Comparison of ENCODE assay signal across 17 cellular contexts in the genomic region with DNA sequence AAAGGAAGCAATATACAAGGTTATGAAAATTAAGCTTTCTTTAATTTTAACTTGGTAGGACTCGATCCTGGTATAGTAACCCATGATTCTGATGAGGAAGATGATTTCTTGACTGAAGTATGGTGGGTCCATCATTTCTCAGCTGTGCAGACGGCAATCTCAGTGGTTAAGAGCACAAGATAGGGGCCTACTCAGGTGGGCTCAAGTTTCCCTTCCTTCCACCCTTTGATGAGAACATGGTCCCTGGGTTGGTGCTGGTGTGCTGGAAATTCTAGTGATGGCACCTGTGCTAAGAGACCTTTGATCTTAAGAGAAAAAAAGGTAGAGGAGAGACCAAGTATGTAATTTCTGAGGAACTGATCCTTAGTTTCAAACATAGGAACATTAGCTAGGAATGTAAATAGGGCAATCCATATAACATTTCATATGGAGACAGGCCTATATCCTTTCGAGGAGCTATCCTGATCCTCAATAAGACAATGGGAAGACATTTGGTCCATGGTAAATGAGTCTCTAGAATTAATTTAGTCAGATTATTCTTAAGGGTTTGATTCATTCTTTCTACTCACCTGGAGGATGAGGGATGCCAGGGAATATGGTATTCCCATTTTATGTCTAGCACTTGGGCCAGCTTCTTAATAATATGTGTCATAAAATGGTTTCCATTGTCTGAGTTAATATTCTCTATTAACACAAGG.
DNase-seq lines count a peak whose midpoint lies in the region; ATAC-seq and TF ChIP-seq lines count a peak whose summit lies in the region.
"Had no signal": no experiment of that assay in that cellular context is flagged by ENCODE, and none has a peak within 500 bp of the region (broad histone marks: within the 10 kb centered on the region; RNA-seq: fewer than 3 reads in every experiment).

No MANE protein-coding gene starts in this region.

- TF ChIP-seq RAD21 in neural cell (conservative IDR thresholded peaks at IDR 0.05), result no peak

- no peak for TF ChIP-seq EP300 in neural cell (conservative IDR thresholded peaks at IDR 0.05; ENCODE audit: poor library complexity, severe bottlenecking)

- TF ChIP-seq CTCF in WTC11 (IDR thresholded peaks at IDR 0.05) (no peak), epithelial cell of proximal tubule (conservative IDR thresholded peaks at IDR 0.05; ENCODE audit: low read depth, low read length) (peak; percentile 15), neural cell (IDR thresholded peaks at IDR 0.05; ENCODE audit: poor library complexity, severe bottlenecking) (no peak), prostate gland (IDR thresholded peaks at IDR 0.05) (no peak)

- 93% methylated on average over 3 of the region's 3 CpGs for WGBS in prostate gland

- H3K27me3 ChIP-seq in neural cell (ENCODE audit: insufficient read depth, low read depth, low read length), result no peaks in the 10 kb centered on the region
- H3K27me3 ChIP-seq in prostate gland (replicated peaks; ENCODE audit: insufficient read depth), result no peaks in the 10 kb centered on the region

- H3K4me2 ChIP-seq in neural cell (ENCODE audit: low read length), result no peak overlapping the region
- H3K4me2 ChIP-seq: A549 had no signal

- 0 out of 2 replicates have a peak, but pooled peaks cover 3% of the 10 kb centered on the region for H3K4me1 Mint-ChIP-seq in WTC11
- H3K4me1 Mint-ChIP-seq: CD14-positive monocyte had no signal

- H3K36me3 ChIP-seq in neural cell (ENCODE audit: insufficient read depth, low read length), result no peaks in the 10 kb centered on the region
- no peaks in the 10 kb centered on the region for H3K36me3 ChIP-seq in prostate gland
- H3K36me3 ChIP-seq: HAP-1 had no signal

- no peak for TF ChIP-seq POLR2A in prostate gland (IDR thresholded peaks at IDR 0.05)

- H3K27ac ChIP-seq in neural cell (ENCODE audit: low read length) (no peak overlapping the region), prostate gland (no peak overlapping the region)
- H3K27ac ChIP-seq: A549, GM23248 had no signal

- H3K4me3 ChIP-seq in epithelial cell of proximal tubule (ENCODE audit: low read depth, low read length) (no peak overlapping the region), neural cell (ENCODE audit: low read length) (peak overlapping the region; percentile 59), prostate gland (no peak overlapping the region)
- H3K4me3 ChIP-seq: A549, GM23248, HAP-1 had no signal

- no peaks in the 10 kb centered on the region for H3F3A ChIP-seq in neural cell (ENCODE audit: insufficient read depth, low read length, poor library complexity, severe bottlenecking)

- H3K9me3 ChIP-seq in neural cell (ENCODE audit: low read length), result no peaks in the 10 kb centered on the region
- H3K9me3 ChIP-seq in prostate gland, result no peaks in the 10 kb centered on the region
- H3K9me3 ChIP-seq: HAP-1 had no signal

- H3K9me3 Mint-ChIP-seq in WTC11, result peaks cover 70% of the 10 kb centered on the region

- no peak overlapping the region for H3K27ac Mint-ChIP-seq in WTC11
- H3K27ac Mint-ChIP-seq: CD14-positive monocyte; CD8-positive, alpha-beta T cell had no signal

- peaks cover 3% of the 10 kb centered on the region for H3K27me3 Mint-ChIP-seq in WTC11 (ENCODE audit: low read depth)

- H3K4me1 ChIP-seq in prostate gland (replicated peaks), result no peaks in the 10 kb centered on the region
- H3K4me1 ChIP-seq: A549, HAP-1 had no signal

- CTCF ChIA-PET in WTC11 (lab: Charles Lee), result no interaction called here

- peaks cover 72% of the 10 kb centered on the region for H3K36me3 Mint-ChIP-seq in WTC11
- H3K36me3 Mint-ChIP-seq: CD14-positive monocyte; CD8-positive, alpha-beta T cell had no signal

- peaks cover 10% of the 10 kb centered on the region for H3K79me2 ChIP-seq in neural cell (replicated peaks; ENCODE audit: insufficient read depth, low read length)

- POLR2A ChIA-PET in WTC11 (lab: Charles Lee), result no interaction called here

- DNase-seq in WTC11 (ENCODE audit: low spot score), result no peak
- DNase-seq in epithelial cell of proximal tubule (ENCODE audit: low read depth), result no peak
- DNase-seq in effector CD4-positive, alpha-beta T cell, result no peak
- DNase-seq in T1000 (lab: John Stamatoyannopoulos, UW), result no peak
- no peak for DNase-seq in prostate gland (ENCODE audit: low spot score)
- DNase-seq: CD8-positive, alpha-beta T cell; COR-L47; DMS153; DMS79 treated with DMSO at 0.1 percent for 48 hours; EL; GM23248 had no signal

- intact Hi-C loops in prostate gland (cut with DNase I), result no loop called here

- peak overlapping the region; percentile 78 for H3K4me3 Mint-ChIP-seq in WTC11
- H3K4me3 Mint-ChIP-seq: CD14-positive monocyte; CD8-positive, alpha-beta T cell had no signal

- no peak for ATAC-seq in WTC11
- no peak for ATAC-seq in HG03354 (IDR thresholded peaks at IDR 0.05; ENCODE audit: poor library complexity, severe bottlenecking, unreplicated experiment)
- ATAC-seq: A549; CD8-positive, alpha-beta T cell; HepG2 had no signal

- H3K9me2 ChIP-seq in neural cell (ENCODE audit: insufficient read depth, low read length), result no peaks in the 10 kb centered on the region

- no peak overlapping the region for H2AFZ ChIP-seq in neural cell (ENCODE audit: low read depth, low read length)
- H2AFZ ChIP-seq: GM23248 had no signal

- no peaks in the 10 kb centered on the region for H4K20me1 ChIP-seq in neural cell (ENCODE audit: insufficient read depth)

- no peak overlapping the region for H3K9ac ChIP-seq in neural cell (ENCODE audit: low read length)
- H3K9ac ChIP-seq: GM23248 had no signal

TF ChIP-seq in WTC11, 78 proteins besides CTCF, POLR2A, EP300 and RAD21 (continues in another document):
- TF ChIP-seq ELF4 (CRISPR knock-in tag; IDR thresholded peaks at IDR 0.05; ENCODE audit: low read depth), result no peak
- TF ChIP-seq ESRRA (CRISPR knock-in tag; IDR thresholded peaks at IDR 0.05; ENCODE audit: borderline replicate concordance), result no peak
- TF ChIP-seq, protein P1, sequence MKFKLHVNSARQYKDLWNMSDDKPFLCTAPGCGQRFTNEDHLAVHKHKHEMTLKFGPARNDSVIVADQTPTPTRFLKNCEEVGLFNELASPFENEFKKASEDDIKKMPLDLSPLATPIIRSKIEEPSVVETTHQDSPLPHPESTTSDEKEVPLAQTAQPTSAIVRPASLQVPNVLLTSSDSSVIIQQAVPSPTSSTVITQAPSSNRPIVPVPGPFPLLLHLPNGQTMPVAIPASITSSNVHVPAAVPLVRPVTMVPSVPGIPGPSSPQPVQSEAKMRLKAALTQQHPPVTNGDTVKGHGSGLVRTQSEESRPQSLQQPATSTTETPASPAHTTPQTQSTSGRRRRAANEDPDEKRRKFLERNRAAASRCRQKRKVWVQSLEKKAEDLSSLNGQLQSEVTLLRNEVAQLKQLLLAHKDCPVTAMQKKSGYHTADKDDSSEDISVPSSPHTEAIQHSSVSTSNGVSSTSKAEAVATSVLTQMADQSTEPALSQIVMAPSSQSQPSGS (CRISPR knock-in tag; IDR thresholded peaks at IDR 0.05; ENCODE audit: borderline replicate concordance, low read depth), result no peak
- TF ChIP-seq ZNF416 (CRISPR knock-in tag; IDR thresholded peaks at IDR 0.05), result no peak

TF ChIP-seq in neural cell, 6 proteins besides CTCF, POLR2A, EP300 and RAD21:
- TF ChIP-seq POLR2AphosphoS5 (IDR thresholded peaks at IDR 0.05) (no peak), SMC3 (conservative IDR thresholded peaks at IDR 0.05; ENCODE audit: poor library complexity) (no peak), EZH2 (IDR thresholded peaks at IDR 0.05; ENCODE audit: borderline replicate concordance, insufficient read depth, low read length, poor library complexity, severe bottlenecking) (no peak), MXI1 (conservative IDR thresholded peaks at IDR 0.05; ENCODE audit: poor library complexity, severe bottlenecking) (no peak), TAF1 (IDR thresholded peaks at IDR 0.05; ENCODE audit: low read depth) (no peak)
- TF ChIP-seq, protein P2, sequence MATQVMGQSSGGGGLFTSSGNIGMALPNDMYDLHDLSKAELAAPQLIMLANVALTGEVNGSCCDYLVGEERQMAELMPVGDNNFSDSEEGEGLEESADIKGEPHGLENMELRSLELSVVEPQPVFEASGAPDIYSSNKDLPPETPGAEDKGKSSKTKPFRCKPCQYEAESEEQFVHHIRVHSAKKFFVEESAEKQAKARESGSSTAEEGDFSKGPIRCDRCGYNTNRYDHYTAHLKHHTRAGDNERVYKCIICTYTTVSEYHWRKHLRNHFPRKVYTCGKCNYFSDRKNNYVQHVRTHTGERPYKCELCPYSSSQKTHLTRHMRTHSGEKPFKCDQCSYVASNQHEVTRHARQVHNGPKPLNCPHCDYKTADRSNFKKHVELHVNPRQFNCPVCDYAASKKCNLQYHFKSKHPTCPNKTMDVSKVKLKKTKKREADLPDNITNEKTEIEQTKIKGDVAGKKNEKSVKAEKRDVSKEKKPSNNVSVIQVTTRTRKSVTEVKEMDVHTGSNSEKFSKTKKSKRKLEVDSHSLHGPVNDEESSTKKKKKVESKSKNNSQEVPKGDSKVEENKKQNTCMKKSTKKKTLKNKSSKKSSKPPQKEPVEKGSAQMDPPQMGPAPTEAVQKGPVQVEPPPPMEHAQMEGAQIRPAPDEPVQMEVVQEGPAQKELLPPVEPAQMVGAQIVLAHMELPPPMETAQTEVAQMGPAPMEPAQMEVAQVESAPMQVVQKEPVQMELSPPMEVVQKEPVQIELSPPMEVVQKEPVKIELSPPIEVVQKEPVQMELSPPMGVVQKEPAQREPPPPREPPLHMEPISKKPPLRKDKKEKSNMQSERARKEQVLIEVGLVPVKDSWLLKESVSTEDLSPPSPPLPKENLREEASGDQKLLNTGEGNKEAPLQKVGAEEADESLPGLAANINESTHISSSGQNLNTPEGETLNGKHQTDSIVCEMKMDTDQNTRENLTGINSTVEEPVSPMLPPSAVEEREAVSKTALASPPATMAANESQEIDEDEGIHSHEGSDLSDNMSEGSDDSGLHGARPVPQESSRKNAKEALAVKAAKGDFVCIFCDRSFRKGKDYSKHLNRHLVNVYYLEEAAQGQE (IDR thresholded peaks at IDR 0.05; ENCODE audit: borderline replicate concordance), result no peak
